ENCODE assay signal across 14 cellular contexts in genomic region chr22:35628732-35629131, GRCh38. TPM values are rescaled to one million over a fixed set of nuclear protein-coding genes. Genes with fewer than 3 reads are reported as not detected.
A peak's percentile ranks its signal among the peaks of the same experiment; 100 is the strongest.
DNase-seq lines count a peak whose midpoint lies in the region; ATAC-seq and TF ChIP-seq lines count a peak whose summit lies in the region.
"Had no signal": no experiment of that assay in that cellular context is flagged by ENCODE, and none has a peak within 500 bp of the region (broad histone marks: within the 10 kb centered on the region; RNA-seq: fewer than 3 reads in every experiment).

No MANE protein-coding gene starts in this region.

- intact Hi-C loops in HCT116 (cut with micrococcal nuclease), result no loop called here

- CTCF ChIA-PET in HCT116 (lab: Charles Lee), result interaction anchor here (1.4 to 2.3 kb wide), 2 partner anchors 329 to 437 kb away, joined by 3 to 10 read pairs; partner anchors contain the start of gene TOM1

- peak overlapping the region; percentile 58; the same call in 1 of the 2 replicates for H3K9ac ChIP-seq in HCT116 (ENCODE audit: low read length)

- peak overlapping the region in 4 of 6 donors; percentile 2 to 71 (median 59) for H3K27ac Mint-ChIP-seq in immature natural killer cell
- H3K27ac Mint-ChIP-seq: IgD-negative memory B cell had no signal

- H3K4me3 ChIP-seq in HCT116 (replicated peaks in 1 of 2; ENCODE audit: low read depth in 1 of 2, low read length in 2 of 2) (no peak overlapping the region), RWPE2 (ENCODE audit: severe bottlenecking) (no peak overlapping the region), thoracic aorta (no peak overlapping the region)

- no peaks in the 10 kb centered on the region for H3K9me2 ChIP-seq in HCT116 (ENCODE audit: insufficient read depth)

- no peaks in the 10 kb centered on the region for H3K79me2 ChIP-seq in HCT116 (ENCODE audit: insufficient read depth, low read length)

- ATAC-seq in HCT116 (no peak), RWPE2 (ENCODE audit: low read depth) (no peak), thoracic aorta (ENCODE audit: insufficient number of reproducible peaks, low FRiP score, low read depth) (no peak), HG02970 (IDR thresholded peaks at IDR 0.05; ENCODE audit: low FRiP score, unreplicated experiment) (no peak), HG02610 (IDR thresholded peaks at IDR 0.05; ENCODE audit: unreplicated experiment) (no peak)
- ATAC-seq: activated CD8-positive, alpha-beta memory T cell treated with anti-CD3 and anti-CD28 coated beads, Interleukin-2, amount 10 ng/mL, durations not matched to agents 7 days and 5 days had no signal

- peaks cover 31 to 35% of the 10 kb centered on the region in 2 donors for H3K4me1 Mint-ChIP-seq in immature natural killer cell

- peaks cover 41 to 56% of the 10 kb centered on the region in 2 experiments for H3K4me1 ChIP-seq in HCT116 (ENCODE audit: control insufficient read depth in 1 of 2, insufficient read depth in 2 of 2, low read length in 2 of 2)
- peaks cover 17% of the 10 kb centered on the region for H3K4me1 ChIP-seq in RWPE2 (ENCODE audit: insufficient read depth, poor library complexity, severe bottlenecking)
- peaks cover 7 to 28% of the 10 kb centered on the region in 2 donors for H3K4me1 ChIP-seq in thoracic aorta (ENCODE audit: control insufficient read depth in 1 of 2, low read depth in 2 of 2)

- no peak for TF ChIP-seq RAD21 in HCT116 (IDR thresholded peaks at IDR 0.05; ENCODE audit: low read depth)

- H4K20me1 ChIP-seq in HCT116 (ENCODE audit: insufficient read depth), result no peaks in the 10 kb centered on the region

- POLR2A ChIA-PET in HCT116 (lab: Charles Lee), result no interaction called here

- peak overlapping the region; percentile 77 for H3K4me2 ChIP-seq in HCT116 (ENCODE audit: low read length)

- H3K36me3 Mint-ChIP-seq in immature natural killer cell, result no peaks in the 10 kb centered on the region
- H3K36me3 Mint-ChIP-seq: IgD-negative memory B cell had no signal

- BruUV-seq in HCT116 (replicated peaks; lab: Mats Ljungman, UMichigan), result no TSS peak

- H2AFZ ChIP-seq in HCT116 (ENCODE audit: low read depth, low read length, poor library complexity, severe bottlenecking), result no peak overlapping the region

- DNase-seq in HCT116 (ENCODE audit: low read depth, low spot score) (no peak), RWPE2 (ENCODE audit: low spot score) (no peak), immature natural killer cell (no peak), thoracic aorta (ENCODE audit: low spot score) (no peak), mesenteric fat pad (ENCODE audit: low spot score) (no peak)
- DNase-seq: activated CD8-positive, alpha-beta memory T cell treated with anti-CD3 and anti-CD28 coated beads, Interleukin-2, amount 10 ng/mL, durations not matched to agents 7 days and 5 days; effector CD8-positive, alpha-beta T cell; GOT3; NCI-H1092; stimulated activated CD4-positive, alpha-beta T cell treated with anti-CD3 and anti-CD28 coated beads, Interleukin-4, amount 100 ng/mL, for 1 hour had no signal

- peak overlapping the region; percentile 91 for H3K27ac ChIP-seq in HCT116 (ENCODE audit: low read depth, low read length)
- peak overlapping the region; percentile 99 for H3K27ac ChIP-seq in RWPE2 (ENCODE audit: poor library complexity, severe bottlenecking)
- H3K27ac ChIP-seq in thoracic aorta, result peak overlapping the region; percentile 73 to 84

- H3K36me3 ChIP-seq in HCT116 (ENCODE audit: control insufficient read depth in 1 of 2, insufficient read depth in 2 of 2, low read length in 2 of 2) (no peaks in the 10 kb centered on the region), RWPE2 (ENCODE audit: low read depth) (no peaks in the 10 kb centered on the region), thoracic aorta (no peaks in the 10 kb centered on the region)

- peaks cover 0 to 4% of the 10 kb centered on the region in 2 experiments; a peak in 1 of 4 replicates for H3K9me3 ChIP-seq in HCT116 (ENCODE audit: control insufficient read depth in 1 of 2, insufficient read depth in 1 of 2, low read depth in 1 of 2, low read length in 2 of 2)
- no peaks in the 10 kb centered on the region for H3K9me3 ChIP-seq in RWPE2 (ENCODE audit: severe bottlenecking)
- H3K9me3 ChIP-seq in thoracic aorta, result no peaks in the 10 kb centered on the region

- TF ChIP-seq CTCF in HCT116 (IDR thresholded peaks at IDR 0.05 in 2 of 3, conservative IDR thresholded peaks at IDR 0.05 in 1 of 3; ENCODE audit: borderline replicate concordance in 1 of 3, insufficient read depth in 1 of 3, low read depth in 2 of 3, low read length in 2 of 3) (no peak), RWPE2 (IDR thresholded peaks at IDR 0.05; ENCODE audit: poor library complexity, severe bottlenecking) (no peak), thoracic aorta (IDR thresholded peaks at IDR 0.05) (no peak)

- H3K4me3 Mint-ChIP-seq in immature natural killer cell, result peak overlapping the region in 2 of 5 donors; percentile 29 to 85
- H3K4me3 Mint-ChIP-seq: IgD-negative memory B cell had no signal

- RAD21 ChIA-PET in HCT116 (lab: Charles Lee; ENCODE audit: low non-redundant PET in 1 of 2, low total read pairs in 2 of 2, uncharacterized antibody in 2 of 2, unreplicated experiment in 2 of 2), result no interaction called here

- TF ChIP-seq POLR2A in HCT116 (IDR thresholded peaks at IDR 0.05; ENCODE audit: borderline replicate concordance, extremely low read depth, insufficient read depth, insufficient read length), result no peak

- peaks cover 1 to 9% (median 4%) of the 10 kb centered on the region in 3 donors for H3K27me3 Mint-ChIP-seq in immature natural killer cell (ENCODE audit: low read depth in 3 of 3)

- H3K9me3 Mint-ChIP-seq in immature natural killer cell, result no peaks in the 10 kb centered on the region
- H3K9me3 Mint-ChIP-seq: IgD-negative memory B cell had no signal

- H3K27me3 ChIP-seq in HCT116 (ENCODE audit: insufficient read depth, low read length), result no peaks in the 10 kb centered on the region
- H3K27me3 ChIP-seq in RWPE2 (ENCODE audit: insufficient read depth, poor library complexity, severe bottlenecking), result no peaks in the 10 kb centered on the region
- no peaks in the 10 kb centered on the region for H3K27me3 ChIP-seq in thoracic aorta (replicated peaks; ENCODE audit: insufficient read depth)

TF ChIP-seq in HCT116, 20 proteins besides CTCF, POLR2A, EP300 and RAD21:
- TF ChIP-seq EGR1 (IDR thresholded peaks at IDR 0.05; ENCODE audit: low read depth) (no peak), EZH2phosphoT487 (IDR thresholded peaks at IDR 0.05; ENCODE audit: borderline replicate concordance) (no peak), SRF (IDR thresholded peaks at IDR 0.05; ENCODE audit: low read depth) (no peak), ZBTB33 (IDR thresholded peaks at IDR 0.05; ENCODE audit: extremely low read depth, insufficient replicate concordance, low read length) (no peak), EZH2 (IDR thresholded peaks at IDR 0.05) (no peak), TCF7L2 (IDR thresholded peaks at IDR 0.05; ENCODE audit: borderline replicate concordance, extremely low read depth, insufficient read depth, insufficient read length) (no peak), ZNF274 (IDR thresholded peaks at IDR 0.05; ENCODE audit: low read depth, low read length) (no peak), SP1 (IDR thresholded peaks at IDR 0.05; ENCODE audit: low read depth) (no peak), YY1 (IDR thresholded peaks at IDR 0.05; ENCODE audit: extremely low read depth, insufficient replicate concordance, low read depth, low read length) (no peak), ZFX (IDR thresholded peaks at IDR 0.05) (no peak), CEBPB (IDR thresholded peaks at IDR 0.05; ENCODE audit: low read depth) (no peak), FOSL1 (IDR thresholded peaks at IDR 0.05; ENCODE audit: low read depth) (no peak), CBX3 (IDR thresholded peaks at IDR 0.05; ENCODE audit: low read depth) (no peak; the same call in 1 of the 2 replicates), ELF1 (IDR thresholded peaks at IDR 0.05; ENCODE audit: borderline replicate concordance, low read depth) (no peak), POLR2AphosphoS5 (IDR thresholded peaks at IDR 0.05; ENCODE audit: low read depth, low read length) (no peak), JUND (IDR thresholded peaks at IDR 0.05) (no peak), ATF3 (IDR thresholded peaks at IDR 0.05) (no peak), SIN3A (IDR thresholded peaks at IDR 0.05; ENCODE audit: low read depth) (no peak)

RNA-seq across cellular contexts. Expression of gene MB, which starts 11.6 kb away (rescaled TPM):
- total RNA-seq in HCT116 (2021; ENCODE audit: unreplicated experiment) (1.5 TPM), thoracic aorta (not detected), mesenteric fat pad (0.55 TPM)
- 2.3 and 3.3 TPM in 2 replicates for polyA plus RNA-seq in HCT116 (2012)
- under 1 TPM in 1 of 3 donors, not detected in 2; 0.33 TPM for polyA plus RNA-seq in immature natural killer cell
- polyA plus RNA-seq: IgD-negative memory B cell had no signal

RNA-seq across cellular contexts. Expression of gene APOL6, which starts 19.5 kb away (rescaled TPM):
- total RNA-seq in HCT116 (2021; ENCODE audit: unreplicated experiment) (0.84 TPM), thoracic aorta (10 to 100 TPM; 15.3 to 26.5 TPM), mesenteric fat pad (99.8 TPM)
- 0.52 and 0.79 TPM in 2 replicates for polyA plus RNA-seq in HCT116 (2012)
- polyA plus RNA-seq in immature natural killer cell, result 10 to 100 TPM; 11.9 to 45.8 (median 18.4) TPM
- polyA plus RNA-seq: neural cell had no signal
